7 cellular contexts compared by ENCODE assay signal in the genomic region with DNA sequence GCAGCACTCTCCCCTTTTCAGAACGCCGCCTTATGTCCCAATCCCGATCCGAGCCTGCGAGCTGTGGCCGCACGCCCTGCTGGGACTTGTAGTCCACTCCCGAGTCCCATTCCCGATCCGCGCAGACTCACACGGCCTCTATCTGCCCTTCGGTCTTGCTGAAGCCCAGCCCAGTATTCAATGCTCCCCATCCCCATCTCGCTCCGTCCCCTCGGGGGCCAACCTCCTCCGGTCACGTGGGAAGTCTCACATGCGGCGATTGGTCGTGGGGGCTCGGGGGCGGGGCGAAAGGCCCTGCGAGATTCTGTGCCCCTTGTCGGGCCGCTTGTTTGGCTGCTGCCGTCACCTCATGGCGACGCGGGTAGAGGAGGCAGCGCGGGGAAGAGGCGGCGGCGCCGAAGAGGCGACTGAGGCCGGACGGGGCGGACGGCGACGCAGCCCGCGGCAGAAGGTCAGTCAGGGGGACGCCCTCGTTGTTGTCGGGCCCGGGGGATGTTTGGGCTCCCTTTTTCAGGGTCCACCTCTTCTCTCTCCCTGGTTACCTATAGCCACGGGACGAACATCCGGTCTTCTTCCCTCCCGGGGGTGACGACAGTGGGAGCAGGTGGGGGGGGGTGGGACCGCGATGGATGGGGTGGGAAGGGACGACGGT.
DNase-seq lines count a peak whose midpoint lies in the region; ATAC-seq lines count a peak whose summit lies in the region.

A gene (plus strand): TSS at position 328 of the 652 bp plus-strand sequence. CDS start 22 bp downstream, at position 350.

- H3K4me1 ChIP-seq in rectal smooth muscle tissue (ENCODE audit: control insufficient read depth, insufficient read depth, low read length), result no peaks in the 10 kb centered on the region

- H3K9ac ChIP-seq in rectal smooth muscle tissue (ENCODE audit: low read length), result peak within 1 kb of the TSS; percentile 90

- DNase-seq in NCI-H2081 (lab: John Stamatoyannopoulos, UW) (peak; percentile 99), T1000 (lab: John Stamatoyannopoulos, UW) (peak; percentile 92), astrocyte of the hippocampus (ENCODE audit: low read depth, low spot score) (peak; percentile 100), hepatic stellate cell (ENCODE audit: low spot score) (peak; percentile 99)

- H3K4me3 ChIP-seq in rectal smooth muscle tissue (ENCODE audit: low read length), result peak within 1 kb of the TSS; percentile 94

- H3K36me3 ChIP-seq in rectal smooth muscle tissue (ENCODE audit: control insufficient read depth, insufficient read depth, low read length), result peaks cover 4% of the 10 kb centered on the region

- H3K27ac ChIP-seq in rectal smooth muscle tissue (ENCODE audit: low read depth, low read length), result peak within 1 kb of the TSS; percentile 89

- no peaks in the 10 kb centered on the region for H3K27me3 ChIP-seq in rectal smooth muscle tissue (ENCODE audit: control insufficient read depth, insufficient read depth, low read length)

- ATAC-seq in GM18508 (IDR thresholded peaks at IDR 0.05; ENCODE audit: insufficient read depth, unreplicated experiment) (peak; percentile 99), HG03025 (IDR thresholded peaks at IDR 0.05; ENCODE audit: low FRiP score, unreplicated experiment) (peak; percentile 100)

Comparison
In these comparisons a context has a peak if more than half of its experiments do, and no peak if none do; other contexts are left out.
1. Peak in every context shown above with its lines: DNase-seq, ATAC-seq, H3K4me3 ChIP-seq and H3K27ac ChIP-seq.